Comparison of ENCODE assay signal across 17 cellular contexts in genomic region chr2:33058716-33059451, GRCh38.
DNase-seq lines count a peak whose midpoint lies in the region; ATAC-seq and TF ChIP-seq lines count a peak whose summit lies in the region.
"Had no signal": no experiment of that assay in that cellular context is flagged by ENCODE, and none has a peak within 500 bp of the region (broad histone marks: within the 10 kb centered on the region; RNA-seq: fewer than 3 reads in every experiment).

No MANE protein-coding gene starts in this region.

- DNase-seq in SK-N-SH, result no peak
- peak; percentile 61 for DNase-seq in NCI-H69 (lab: John Stamatoyannopoulos, UW)
- no peak for DNase-seq in transverse colon
- no peak for DNase-seq in nucleus accumbens (lab: John Stamatoyannopoulos, UW)
- DNase-seq in NCI-H524 (lab: John Stamatoyannopoulos, UW), result no peak
- DNase-seq: activated CD4-positive, alpha-beta T cell treated with anti-CD3 and anti-CD28 coated beads, Interleukin-2, amount 50 U/mL, for 4 hours; activated T-cell treated with anti-CD3 and anti-CD28 coated beads, Interleukin-2, amount 50 U/mL, for 4 hours; CD4-positive, alpha-beta memory T cell; EL; mucosa of descending colon; NCI-H510A treated with DMSO at 0.1 percent for 48 hours; ovary; spleen; upper lobe of right lung had no signal

- no peaks in the 10 kb centered on the region for H4K20me1 ChIP-seq in SK-N-SH (ENCODE audit: insufficient read depth)

- H3K4me3 ChIP-seq in SK-N-SH (ENCODE audit: low read depth in 2 of 2, low read length in 1 of 2), result no peak overlapping the region
- no peak overlapping the region for H3K4me3 ChIP-seq in muscle layer of colon (ENCODE audit: low read depth in 1 of 2, low read length in 2 of 2)
- no peak overlapping the region for H3K4me3 ChIP-seq in transverse colon
- H3K4me3 ChIP-seq: mucosa of descending colon, ovary, spleen, upper lobe of right lung had no signal

- H3K27ac ChIP-seq in SK-N-SH (ENCODE audit: low read depth in 2 of 2, low read length in 1 of 2) (peak overlapping the region; percentile 78 to 86; a peak in 3 of 4 replicates), muscle layer of colon (ENCODE audit: low read depth, low read length) (peak overlapping the region; percentile 54), transverse colon (peak overlapping the region in 3 of 4 donors; percentile 53 to 61 (median 58))
- H3K27ac ChIP-seq: spleen, upper lobe of right lung had no signal

- H3K9me3 ChIP-seq in SK-N-SH, result no peaks in the 10 kb centered on the region
- no peaks in the 10 kb centered on the region for H3K9me3 ChIP-seq in muscle layer of colon (ENCODE audit: low read length)
- no peaks in the 10 kb centered on the region for H3K9me3 ChIP-seq in transverse colon
- H3K9me3 ChIP-seq: mucosa of descending colon, ovary, upper lobe of right lung had no signal

- H3K4me1 ChIP-seq in SK-N-SH (ENCODE audit: control insufficient read depth in 1 of 2, insufficient read depth in 2 of 2, low read depth in 1 of 2, low read length in 1 of 2) (peaks cover 0 to 4% of the 10 kb centered on the region in 2 experiments; a peak in 2 of 4 replicates), muscle layer of colon (ENCODE audit: insufficient read depth, low read length) (peaks cover 24% of the 10 kb centered on the region), transverse colon (peaks cover 0 to 3% (median 0%) of the 10 kb centered on the region in 4 donors)
- H3K4me1 ChIP-seq: spleen, upper lobe of right lung had no signal

- TF ChIP-seq RAD21 in SK-N-SH (IDR thresholded peaks at IDR 0.05; ENCODE audit: low read length), result no peak

- H3K79me2 ChIP-seq in SK-N-SH (ENCODE audit: insufficient read depth), result no peaks in the 10 kb centered on the region

- intact Hi-C loops in transverse colon (cut with DNase I; ENCODE audit: low total_unique reads), result no loop called here

- H3K9me2 ChIP-seq in SK-N-SH, result no peaks in the 10 kb centered on the region

- ATAC-seq in SK-N-SH treated with all-trans-retinoic acid at 6 μM for 48 hours (no peak; the same call in 2 of the 3 replicates), GM19452 (IDR thresholded peaks at IDR 0.05; ENCODE audit: unreplicated experiment) (no peak)
- ATAC-seq: activated T-cell treated with anti-CD3 and anti-CD28 coated beads, Interleukin-2, amount 50 U/mL, for 4 hours; mucosa of descending colon; upper lobe of right lung had no signal

- WGBS in SK-N-SH (ENCODE audit: low lambda C conversion rate), result 72% methylated on average over 8 of the region's 8 CpGs
- 72 to 78% methylated on average over 8 of the region's 8 CpGs for WGBS in transverse colon (ENCODE audit: low coverage in 1 of 2), 2 donors

- TF ChIP-seq EP300 in SK-N-SH (IDR thresholded peaks at IDR 0.05; ENCODE audit: borderline replicate concordance in 1 of 2, low read depth in 1 of 2, low read length in 1 of 2) (no peak), transverse colon (IDR thresholded peaks at IDR 0.05; ENCODE audit: low read depth) (no peak)

- CTCF ChIA-PET in SK-N-SH (lab: Yijun Ruan, JAX), result interaction anchor here (1.7 kb wide), 1 partner anchor 25 kb away, joined by 4 read pairs; no protein-coding TSS in a partner anchor

- H3K9ac ChIP-seq in SK-N-SH (no peak overlapping the region; the same call in 1 of the 2 replicates), muscle layer of colon (ENCODE audit: low read length) (no peak overlapping the region)

- H3K36me3 ChIP-seq in SK-N-SH (replicated peaks in 1 of 2; ENCODE audit: control insufficient read depth in 1 of 2, insufficient read depth in 2 of 2, low read length in 1 of 2) (no peaks in the 10 kb centered on the region), muscle layer of colon (ENCODE audit: insufficient read depth, low read length) (no peaks in the 10 kb centered on the region), transverse colon (no peaks in the 10 kb centered on the region)
- H3K36me3 ChIP-seq: ovary, spleen, upper lobe of right lung had no signal

- POLR2A ChIA-PET in SK-N-SH (lab: Yijun Ruan, JAX), result no interaction called here

- H3F3A ChIP-seq in SK-N-SH (replicated peaks; ENCODE audit: insufficient read depth), result peaks cover 15% of the 10 kb centered on the region

- peak overlapping the region; percentile 53; the same call in 1 of the 2 replicates for H3K4me2 ChIP-seq in SK-N-SH

- TF ChIP-seq CTCF in SK-N-SH (IDR thresholded peaks at IDR 0.05) (no peak), transverse colon (IDR thresholded peaks at IDR 0.05) (no peak)

- H2AFZ ChIP-seq in SK-N-SH (ENCODE audit: low read depth), result no peak overlapping the region

- H3K27me3 ChIP-seq in SK-N-SH (ENCODE audit: insufficient read depth) (no peaks in the 10 kb centered on the region), muscle layer of colon (ENCODE audit: control insufficient read depth in 1 of 2, insufficient read depth in 2 of 2, low read length in 2 of 2) (no peaks in the 10 kb centered on the region), transverse colon (no peaks in the 10 kb centered on the region)
- H3K27me3 ChIP-seq: ovary, spleen, upper lobe of right lung had no signal

- no peak for TF ChIP-seq POLR2A in transverse colon (IDR thresholded peaks at IDR 0.05)

- in situ Hi-C loops in transverse colon (cut with MboI; ENCODE audit: low pct_ligation_motif_present in 1 of 4, low pct_unique_long_range_greater_than_20kb in 1 of 4, low sequenced_read_pairs in 3 of 4), result no loop called here

TF ChIP-seq in SK-N-SH, 30 proteins besides CTCF, POLR2A, EP300 and RAD21 (continues in another document):
- TF ChIP-seq REST (IDR thresholded peaks at IDR 0.05; ENCODE audit: low read depth, low read length), result no peak
- no peak for TF ChIP-seq FOXJ3 (CRISPR knock-in tag; IDR thresholded peaks at IDR 0.05)
- TF ChIP-seq POLR2AphosphoS5 (IDR thresholded peaks at IDR 0.05; ENCODE audit: low read depth, low read length), result no peak
- no peak for TF ChIP-seq GABPA (IDR thresholded peaks at IDR 0.05; ENCODE audit: low read depth)
- no peak for TF ChIP-seq MEF2A (IDR thresholded peaks at IDR 0.05; ENCODE audit: borderline replicate concordance, low read depth)
- TF ChIP-seq FOSL2 (IDR thresholded peaks at IDR 0.05; ENCODE audit: borderline replicate concordance, low read depth), result no peak
- no peak for TF ChIP-seq TAF1 (IDR thresholded peaks at IDR 0.05; ENCODE audit: borderline replicate concordance, low read depth, low read length)

TF ChIP-seq in SK-N-SH treated with all-trans-retinoic acid at 6 μM for 48 hours, 23 proteins besides CTCF, POLR2A, EP300 and RAD21 (continues in another document):
- no peak for TF ChIP-seq CSDC2 (CRISPR knock-in tag; IDR thresholded peaks at IDR 0.05)
- no peak for TF ChIP-seq ISL1 (CRISPR knock-in tag; IDR thresholded peaks at IDR 0.05)
- TF ChIP-seq PATZ1 (CRISPR knock-in tag; IDR thresholded peaks at IDR 0.05; ENCODE audit: borderline replicate concordance), result no peak
- no peak for TF ChIP-seq PPARA (CRISPR knock-in tag; IDR thresholded peaks at IDR 0.05; ENCODE audit: borderline replicate concordance)
- TF ChIP-seq CSRNP3 (CRISPR knock-in tag; IDR thresholded peaks at IDR 0.05), result no peak
- no peak for TF ChIP-seq POU6F1 (CRISPR knock-in tag; IDR thresholded peaks at IDR 0.05; ENCODE audit: borderline replicate concordance, low read depth)
- no peak for TF ChIP-seq OSR1 (CRISPR knock-in tag; IDR thresholded peaks at IDR 0.05)
